27 cellular contexts compared by ENCODE assay signal in the genomic region with DNA sequence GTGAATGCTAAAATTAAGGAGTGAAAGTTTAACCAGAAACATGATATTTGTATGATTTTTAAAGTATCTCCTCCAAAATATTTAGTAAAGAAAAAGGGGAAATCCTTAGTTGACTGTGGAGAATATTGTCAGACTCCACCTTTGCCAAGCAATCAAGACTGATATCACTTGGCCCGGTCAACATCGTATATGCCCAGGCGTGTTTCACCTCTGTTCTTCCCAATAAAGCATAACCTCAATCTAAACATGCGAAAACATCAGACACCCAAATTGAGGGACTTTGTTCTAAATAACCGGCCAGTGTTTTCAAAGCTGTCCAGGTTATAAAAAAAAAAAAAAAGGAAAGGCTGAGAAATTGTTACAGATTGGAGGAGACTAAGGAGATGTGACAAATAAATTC. TPM values are rescaled to one million over a fixed set of nuclear protein-coding genes. Genes with fewer than 3 reads are reported as not detected.
"Had no signal": no experiment of that assay in that cellular context is flagged by ENCODE, and none has a peak within 500 bp of the region (broad histone marks: within the 10 kb centered on the region; RNA-seq: fewer than 3 reads in every experiment).

No MANE protein-coding gene starts in this region.

- DNase-seq: cerebellar nuclear complex; effector CD8-positive, alpha-beta T cell; endodermal cell; foreskin keratinocyte; glutamatergic neuron; heart right ventricle; hippocampal formation; kidney glomerular epithelial cell; left ventricle myocardium superior; lower lobe of right lung; naive thymus-derived CD4-positive, alpha-beta T cell; nucleus accumbens; stimulated activated CD4-positive, alpha-beta T cell treated with anti-CD3 and anti-CD28 coated beads, Interleukin-2, amount 100 ng/mL, for 24 hours; stimulated activated CD4-positive, alpha-beta T cell treated with anti-CD3 and anti-CD28 coated beads, Interleukin-4, amount 100 ng/mL, for 24 hours; stimulated activated naive CD4-positive, alpha-beta T cell treated with Interleukin-2 at 50 U/mL for 16 hours; stomach; thyroid gland had no signal

- FAIRE-seq: islet of Langerhans had no signal

- H3K27me3 ChIP-seq: esophagus muscularis mucosa, foreskin keratinocyte, heart right ventricle, right atrium auricular region, stomach, thyroid gland had no signal

- H3K27ac Mint-ChIP-seq: dendritic cell treated with granulocyte-macrophage colony-stimulating factor and Interleukin-4, amounts not matched to agents 40 ng/mL and 50 ng/mL, for 4 days; endodermal cell; memory B cell; naive thymus-derived CD4-positive, alpha-beta T cell; nephron; stimulated activated effector memory CD8-positive, alpha-beta T cell treated with anti-CD3 and anti-CD28 coated beads, Interleukin-12 subunit alpha, Interleukin-12 subunit beta, amount 100 ng/mL, for 72 hours; type B pancreatic cell had no signal

- H3K4me3 Mint-ChIP-seq: dendritic cell treated with granulocyte-macrophage colony-stimulating factor and Interleukin-4, amounts not matched to agents 40 ng/mL and 50 ng/mL, for 4 days; endodermal cell; memory B cell; naive thymus-derived CD4-positive, alpha-beta T cell; nephron; stimulated activated effector memory CD8-positive, alpha-beta T cell treated with anti-CD3 and anti-CD28 coated beads, Interleukin-12 subunit alpha, Interleukin-12 subunit beta, amount 100 ng/mL, for 72 hours; type B pancreatic cell had no signal

- H3K27me3 Mint-ChIP-seq: dendritic cell treated with granulocyte-macrophage colony-stimulating factor and Interleukin-4, amounts not matched to agents 40 ng/mL and 50 ng/mL, for 4 days; type B pancreatic cell had no signal

- H3K4me3 ChIP-seq: esophagus muscularis mucosa, heart right ventricle, lower lobe of right lung, prostate gland, right atrium auricular region, stomach, thyroid gland had no signal

- H3K4me1 ChIP-seq: prostate gland had no signal

- H3K9me3 ChIP-seq: esophagus muscularis mucosa, heart right ventricle, lower lobe of right lung, prostate gland, right atrium auricular region, stomach, thyroid gland had no signal

- H3K27ac ChIP-seq: esophagus muscularis mucosa, foreskin keratinocyte, heart right ventricle, lower lobe of right lung, prostate gland, right atrium auricular region, stomach, thyroid gland had no signal

- ATAC-seq: foreskin keratinocyte; heart right ventricle; left ventricle myocardium superior; lower lobe of right lung; naive thymus-derived CD4-positive, alpha-beta T cell; sciatic nerve; stimulated activated effector memory CD8-positive, alpha-beta T cell treated with anti-CD3 and anti-CD28 coated beads, Interleukin-12 subunit alpha, Interleukin-12 subunit beta, amount 100 ng/mL, for 72 hours had no signal

- H3K36me3 Mint-ChIP-seq: memory B cell; naive thymus-derived CD4-positive, alpha-beta T cell; stimulated activated effector memory CD8-positive, alpha-beta T cell treated with anti-CD3 and anti-CD28 coated beads, Interleukin-12 subunit alpha, Interleukin-12 subunit beta, amount 100 ng/mL, for 72 hours; type B pancreatic cell had no signal

- H3K36me3 ChIP-seq: esophagus muscularis mucosa, heart right ventricle, lower lobe of right lung, prostate gland, right atrium auricular region, stomach, thyroid gland had no signal

- H3K9me3 Mint-ChIP-seq: dendritic cell treated with granulocyte-macrophage colony-stimulating factor and Interleukin-4, amounts not matched to agents 40 ng/mL and 50 ng/mL, for 4 days; endodermal cell; memory B cell; naive thymus-derived CD4-positive, alpha-beta T cell; nephron; stimulated activated effector memory CD8-positive, alpha-beta T cell treated with anti-CD3 and anti-CD28 coated beads, Interleukin-12 subunit alpha, Interleukin-12 subunit beta, amount 100 ng/mL, for 72 hours; type B pancreatic cell had no signal

RNA-seq across cellular contexts. Expression of a gene that starts 54.6 kb away (rescaled TPM):
- total RNA-seq: naive thymus-derived CD4-positive, alpha-beta T cell had no signal
- polyA plus RNA-seq: naive thymus-derived CD4-positive, alpha-beta T cell had no signal
